In genomic region chr3:52446631-52447511, GRCh38 we compare ENCODE assay signal across 8 cellular contexts. TPM values are rescaled to one million over a fixed set of nuclear protein-coding genes. Genes with fewer than 3 reads are reported as not detected.
A peak's percentile ranks its signal among the peaks of the same experiment; 100 is the strongest.
DNase-seq lines count a peak whose midpoint lies in the region; ATAC-seq and TF ChIP-seq lines count a peak whose summit lies in the region.

No MANE protein-coding gene starts in this region.

- H3K4me1 ChIP-seq in MM.1S (ENCODE audit: low read length) (peaks cover 5% of the 10 kb centered on the region), breast epithelium (peaks cover 0 to 6% of the 10 kb centered on the region in 2 donors)

- H3K79me2 ChIP-seq in MM.1S (ENCODE audit: low read length) = no peaks in the 10 kb centered on the region

- H3K4me3 ChIP-seq in MM.1S (ENCODE audit: low read length) = no peak overlapping the region
- H3K4me3 ChIP-seq in breast epithelium = no peak overlapping the region

- no peaks in the 10 kb centered on the region for H3K27me3 ChIP-seq in MM.1S (replicated peaks; ENCODE audit: insufficient read depth, low read length)
- no peaks in the 10 kb centered on the region for H3K27me3 ChIP-seq in breast epithelium

- DNase-seq in NCI-H2196 (lab: John Stamatoyannopoulos, UW; ENCODE audit: unreplicated experiment) (peak; percentile 48), NCI-H2196 treated with DMSO at 0.1 percent for 48 hours (lab: John Stamatoyannopoulos, UW; ENCODE audit: unreplicated experiment) (no peak), MM.1S (peak; percentile 66), breast epithelium (ENCODE audit: low spot score in 2 of 2) (no peak), kidney tubule cell (ENCODE audit: low spot score) (peak; percentile 45)
- DNase-seq in stimulated activated CD4-positive, alpha-beta T cell treated with anti-CD3 and anti-CD28 coated beads, TNF-alpha, amount 100 ng/mL, for 4 hours (ENCODE audit: low read depth in 3 of 3) = peak; percentile 50 to 54 (median 52)

- no peaks in the 10 kb centered on the region for H4K20me1 ChIP-seq in MM.1S (ENCODE audit: insufficient read depth, low read length)

- H3K36me3 ChIP-seq in MM.1S (replicated peaks; ENCODE audit: insufficient read depth, low read length) = no peaks in the 10 kb centered on the region
- no peaks in the 10 kb centered on the region for H3K36me3 ChIP-seq in breast epithelium

- TF ChIP-seq POLR2A in breast epithelium (IDR thresholded peaks at IDR 0.05) = no peak

- no peak for ATAC-seq in HG03159 (IDR thresholded peaks at IDR 0.05; ENCODE audit: unreplicated experiment)

- H3K9ac ChIP-seq in MM.1S (ENCODE audit: low read length) = no peak overlapping the region

- no peaks in the 10 kb centered on the region for H3K9me3 ChIP-seq in MM.1S (replicated peaks; ENCODE audit: insufficient read depth, low read length)
- H3K9me3 ChIP-seq in breast epithelium = no peaks in the 10 kb centered on the region

- no peaks in the 10 kb centered on the region for H3F3A ChIP-seq in MM.1S (ENCODE audit: insufficient read depth, low read length)

- H3K4me2 ChIP-seq in MM.1S (ENCODE audit: low read depth, low read length) = no peak overlapping the region

- no peak overlapping the region; the same call in 1 of the 2 replicates for H2AFZ ChIP-seq in MM.1S (ENCODE audit: low read length)

- TF ChIP-seq CTCF in MM.1S (IDR thresholded peaks at IDR 0.05; ENCODE audit: low read length) (peak; percentile 99), VCaP (conservative IDR thresholded peaks at IDR 0.05) (peak; percentile 99), breast epithelium (IDR thresholded peaks at IDR 0.05) (peak; percentile 97 to 99 (median 99))

- intact Hi-C loops in breast epithelium (cut with DNase I; ENCODE audit: low total_unique reads) = no loop called here

- H3K27ac ChIP-seq in MM.1S (ENCODE audit: low read length) (no peak overlapping the region), VCaP (peak overlapping the region; percentile 72; the same call in 1 of the 2 replicates), breast epithelium (peak overlapping the region in 1 of 2 donors; percentile 59)

- H3K9me2 ChIP-seq in MM.1S (replicated peaks; ENCODE audit: insufficient read depth, low read length) = no peaks in the 10 kb centered on the region

RNA-seq across cellular contexts. Expression of gene SEMA3G, which starts 2.0 kb away (rescaled TPM):
- 100 to 1,000 TPM in 1 of 3 donors, 10 to 100 TPM in 2; 12.3 to 255 (median 70.1) TPM for total RNA-seq in breast epithelium

RNA-seq across cellular contexts. Expression of gene TNNC1, which starts 7.0 kb away (rescaled TPM):
- total RNA-seq in breast epithelium = 1 to 10 TPM in 2 of 3 donors, not detected in 1; 3.7 to 4.2 TPM

RNA-seq across cellular contexts. Expression of gene NISCH, which starts 8.5 kb away (rescaled TPM):
- 100 to 1,000 TPM in 2 of 3 donors, 10 to 100 TPM in 1; 67.7 to 119 (median 108) TPM for total RNA-seq in breast epithelium

RNA-seq across cellular contexts. Expression of gene PHF7, which starts 36.4 kb away (rescaled TPM):
- total RNA-seq in breast epithelium = 10 to 100 TPM; 11.8 to 18.1 (median 12.4) TPM

RNA-seq across cellular contexts. Expression of gene BAP1, which starts 37.1 kb away (rescaled TPM):
- total RNA-seq in breast epithelium = 10 to 100 TPM; 51.8 to 78.1 (median 65.5) TPM

Comparison
In these comparisons a context has a peak if more than half of its experiments do, and no peak if none do; other contexts are left out.
1. DNase-seq: peak in NCI-H2196 (single experiment), MM.1S (single experiment), kidney tubule cell (single experiment) and stimulated activated CD4-positive, alpha-beta T cell treated with anti-CD3 and anti-CD28 coated beads, TNF-alpha, amount 100 ng/mL, for 4 hours (3 of 3); none in NCI-H2196 treated with DMSO at 0.1 percent for 48 hours (single experiment) and breast epithelium (0 of 2).
2. Peak in every context shown above with its lines, with median percentiles within 50 percentile points of each other: CTCF ChIP-seq.